In the genomic region with DNA sequence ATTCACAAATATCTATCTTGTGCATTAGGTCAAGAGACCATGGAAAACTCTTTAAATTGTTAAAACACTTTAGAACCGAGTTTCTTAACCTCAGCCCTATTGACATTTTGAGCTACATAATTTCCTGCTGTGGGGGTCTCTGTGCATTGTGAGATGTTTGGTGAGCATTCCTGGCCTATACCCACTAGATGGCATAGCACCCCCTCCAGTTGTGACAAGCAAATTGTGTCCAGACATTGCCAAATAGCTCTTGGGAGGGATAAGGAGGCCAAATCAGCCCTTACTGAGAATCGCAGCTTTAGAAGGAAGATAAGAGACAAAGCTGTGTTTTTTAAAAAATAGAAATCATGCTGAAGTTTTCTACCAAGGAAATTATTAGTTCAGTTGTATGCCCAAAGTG, we compare ENCODE assay signal across 10 cellular contexts.
DNase-seq lines count a peak whose midpoint lies in the region; ATAC-seq and TF ChIP-seq lines count a peak whose summit lies in the region.
"Had no signal": no experiment of that assay in that cellular context is flagged by ENCODE, and none has a peak within 500 bp of the region (broad histone marks: within the 10 kb centered on the region; RNA-seq: fewer than 3 reads in every experiment).

No MANE protein-coding gene starts in this region.

- ATAC-seq in GM19351 (IDR thresholded peaks at IDR 0.05; ENCODE audit: unreplicated experiment) (no peak), HG03175 (IDR thresholded peaks at IDR 0.05; ENCODE audit: unreplicated experiment) (no peak)
- ATAC-seq: activated CD4-positive, alpha-beta T cell treated with anti-CD3 and anti-CD28 coated beads for 36 hours had no signal

- peaks cover 0 to 4% (median 3%) of the 10 kb centered on the region in 7 donors for H3K9me3 Mint-ChIP-seq in CD14-positive monocyte

- H3K36me3 Mint-ChIP-seq in CD14-positive monocyte = no peaks in the 10 kb centered on the region

- no peak overlapping the region for H3K4me3 ChIP-seq in epithelial cell of proximal tubule (ENCODE audit: low read depth, low read length)

- H3K27me3 Mint-ChIP-seq in CD14-positive monocyte (ENCODE audit: low read depth in 3 of 3) = peaks cover 0 to 1% (median 0%) of the 10 kb centered on the region in 3 donors
- H3K27me3 Mint-ChIP-seq: activated CD4-positive, alpha-beta T cell treated with anti-CD3 and anti-CD28 coated beads for 36 hours had no signal

- intact Hi-C loops in posterior cingulate gyrus (cut with DNase I) (loop anchor here (1.0 to 5.0 kb wide), 2 partner anchors 355 to 652 kb away; no protein-coding TSS in a partner anchor), CD14-positive monocyte (cut with micrococcal nuclease) (no loop called here)

- DNase-seq in GM03348 (ENCODE audit: low spot score) (peak; percentile 35), NCI-H748 (lab: John Stamatoyannopoulos, UW; ENCODE audit: unreplicated experiment) (peak; percentile 67), epithelial cell of proximal tubule (ENCODE audit: low read depth) (no peak), posterior cingulate gyrus (peak in 6 of 10 donors; percentile 9 to 83 (median 27)), CD14-positive monocyte (ENCODE audit: low spot score) (no peak)
- DNase-seq: activated CD4-positive, alpha-beta T cell treated with anti-CD3 and anti-CD28 coated beads for 36 hours; NK-92 treated with Interleukin-12 subunit alpha and Interleukin-12 subunit beta, amount 100 ng/mL, for 24 hours; stimulated activated CD8-positive, alpha-beta memory T cell treated with anti-CD3 and anti-CD28 coated beads, Interleukin-4, amount 100 ng/mL, for 48 hours had no signal

- H3K27ac Mint-ChIP-seq in CD14-positive monocyte = no peak overlapping the region
- H3K27ac Mint-ChIP-seq: activated CD4-positive, alpha-beta T cell treated with anti-CD3 and anti-CD28 coated beads for 36 hours had no signal

- TF ChIP-seq CTCF in epithelial cell of proximal tubule (conservative IDR thresholded peaks at IDR 0.05; ENCODE audit: low read depth, low read length) = peak; percentile 36
- no peak for TF ChIP-seq CTCF in CD14-positive monocyte (IDR thresholded peaks at IDR 0.05)

- no peaks in the 10 kb centered on the region for H3K4me1 Mint-ChIP-seq in CD14-positive monocyte
- H3K4me1 Mint-ChIP-seq: activated CD4-positive, alpha-beta T cell treated with anti-CD3 and anti-CD28 coated beads for 36 hours had no signal

- H3K4me3 Mint-ChIP-seq in CD14-positive monocyte = no peak overlapping the region
- H3K4me3 Mint-ChIP-seq: activated CD4-positive, alpha-beta T cell treated with anti-CD3 and anti-CD28 coated beads for 36 hours had no signal

Comparison
In these comparisons a context has a peak if more than half of its experiments do, and no peak if none do; other contexts are left out.
1. DNase-seq: peak in GM03348 (single experiment), NCI-H748 (single experiment) and posterior cingulate gyrus (6 of 10); none in epithelial cell of proximal tubule (single experiment) and CD14-positive monocyte (single experiment).